ENCODE assay signal across 8 cellular contexts in genomic region chr18:26090130-26091046, GRCh38. TPM values are rescaled to one million over a fixed set of nuclear protein-coding genes. Genes with fewer than 3 reads are reported as not detected.
A peak's percentile ranks its signal among the peaks of the same experiment; 100 is the strongest.
DNase-seq lines count a peak whose midpoint lies in the region; ATAC-seq lines count a peak whose summit lies in the region.

SS18 (minus strand) TSS chr18:26090613; CDS start chr18:26090569, 44 bp downstream.

- no peaks in the 10 kb centered on the region for H3K27me3 ChIP-seq in naive thymus-derived CD4-positive, alpha-beta T cell (ENCODE audit: control insufficient read depth in 2 of 2, insufficient read depth in 2 of 2, low read length in 2 of 2)

- CTCF ChIA-PET in naive thymus-derived CD4-positive, alpha-beta T cell (lab: Charles Lee): no interaction called here

- H3K27ac Mint-ChIP-seq in naive thymus-derived CD4-positive, alpha-beta T cell: peak within 1 kb of the TSS; percentile 95 to 99 (median 98)
- peak within 1 kb of the TSS; percentile 99 for H3K27ac Mint-ChIP-seq in stimulated activated naive B cell treated with anti-CD40 and anti-IgM and Interleukin-4, amounts not matched to agents 10 μg/mL and 1 μg/mL and 100 μg/mL, for 72 hours

- POLR2A ChIA-PET in naive thymus-derived CD4-positive, alpha-beta T cell (lab: Charles Lee): interaction anchor here (2.3 kb wide), 1 partner anchor 136 kb away, joined by 11 read pairs; the partner anchor contains the start of gene TAF4B

- ATAC-seq in GM21786 (IDR thresholded peaks at IDR 0.05; ENCODE audit: unreplicated experiment): peak; percentile 78
- peak; percentile 91 for ATAC-seq in naive thymus-derived CD4-positive, alpha-beta T cell
- ATAC-seq in stimulated activated naive B cell treated with anti-CD40 and anti-IgM and Interleukin-4, amounts not matched to agents 10 μg/mL and 1 μg/mL and 100 μg/mL, for 72 hours (replicated peaks): peak; percentile 83 to 86

- peaks cover 0 to 2% (median 0%) of the 10 kb centered on the region in 11 donors for H3K9me3 Mint-ChIP-seq in naive thymus-derived CD4-positive, alpha-beta T cell
- no peaks in the 10 kb centered on the region for H3K9me3 Mint-ChIP-seq in stimulated activated naive B cell treated with anti-CD40 and anti-IgM and Interleukin-4, amounts not matched to agents 10 μg/mL and 1 μg/mL and 100 μg/mL, for 72 hours

- H3K36me3 ChIP-seq in KOPT-K1 (ENCODE audit: insufficient read depth, low read length): peaks cover 21% of the 10 kb centered on the region
- H3K36me3 ChIP-seq in naive thymus-derived CD4-positive, alpha-beta T cell (ENCODE audit: control insufficient read depth in 2 of 3, insufficient read depth in 3 of 3, low read length in 3 of 3): peaks cover 0 to 7% (median 0%) of the 10 kb centered on the region in 3 experiments

- no peaks in the 10 kb centered on the region for H3K9me3 ChIP-seq in KOPT-K1 (ENCODE audit: insufficient read depth, low read length, poor library complexity, severe bottlenecking)
- H3K9me3 ChIP-seq in naive thymus-derived CD4-positive, alpha-beta T cell (ENCODE audit: control insufficient read depth in 2 of 3, low read length in 3 of 3): no peaks in the 10 kb centered on the region

- H3K4me3 ChIP-seq in naive thymus-derived CD4-positive, alpha-beta T cell (ENCODE audit: low read length): peak within 1 kb of the TSS; percentile 95

- peaks cover 23 to 44% (median 38%) of the 10 kb centered on the region in 7 donors for H3K4me1 Mint-ChIP-seq in naive thymus-derived CD4-positive, alpha-beta T cell
- H3K4me1 Mint-ChIP-seq in stimulated activated naive B cell treated with anti-CD40 and anti-IgM and Interleukin-4, amounts not matched to agents 10 μg/mL and 1 μg/mL and 100 μg/mL, for 72 hours: peaks cover 15 to 34% of the 10 kb centered on the region in 2 donors

- intact Hi-C loops in naive thymus-derived CD4-positive, alpha-beta T cell (cut with micrococcal nuclease): loop anchor here (1.0 to 10.0 kb wide), 10 partner anchors 14 to 1693 kb away; partner anchors contain the start of genes KCTD1 (in 2 of the 2), TAF4B (in 2 of the 2), OSBPL1A (in 1 of the 2) and PSMA8 (in 1 of the 2)

- peaks cover 9 to 13% of the 10 kb centered on the region in 2 donors for H3K4me1 ChIP-seq in naive thymus-derived CD4-positive, alpha-beta T cell (ENCODE audit: control insufficient read depth in 2 of 2, insufficient read depth in 2 of 2, low read length in 2 of 2)

- H3K27ac ChIP-seq in KOPT-K1 (ENCODE audit: low read depth, low read length, poor library complexity, severe bottlenecking): peak within 1 kb of the TSS; percentile 90
- peak within 1 kb of the TSS; percentile 96 for H3K27ac ChIP-seq in naive thymus-derived CD4-positive, alpha-beta T cell (ENCODE audit: low read depth, low read length)

- H3K27me3 Mint-ChIP-seq in naive thymus-derived CD4-positive, alpha-beta T cell: no peaks in the 10 kb centered on the region
- H3K27me3 Mint-ChIP-seq in stimulated activated naive B cell treated with anti-CD40 and anti-IgM and Interleukin-4, amounts not matched to agents 10 μg/mL and 1 μg/mL and 100 μg/mL, for 72 hours: no peaks in the 10 kb centered on the region

- DNase-seq in DMS79 treated with DMSO at 0.1 percent for 48 hours (lab: John Stamatoyannopoulos, UW) (peak; percentile 80), RPMI7951 (ENCODE audit: low read depth) (peak; percentile 93), fibroblast of gingiva (ENCODE audit: low read depth) (peak; percentile 96)
- DNase-seq in activated T-helper 1 cell treated with anti-CD3 and anti-CD28 coated beads, Interleukin-2, amount 50 U/mL, for 16 hours (ENCODE audit: low read depth in 1 of 2, low spot score in 1 of 2): peak; percentile 79 to 81
- peak; percentile 79 to 90 (median 87) for DNase-seq in naive thymus-derived CD4-positive, alpha-beta T cell
- DNase-seq in stimulated activated naive B cell treated with anti-CD40 and anti-IgM and Interleukin-4, amounts not matched to agents 10 μg/mL and 1 μg/mL and 100 μg/mL, for 72 hours: peak; percentile 92

- peaks cover 3 to 11% (median 6%) of the 10 kb centered on the region in 5 donors for H3K36me3 Mint-ChIP-seq in naive thymus-derived CD4-positive, alpha-beta T cell
- peaks cover 3 to 7% of the 10 kb centered on the region in 2 donors for H3K36me3 Mint-ChIP-seq in stimulated activated naive B cell treated with anti-CD40 and anti-IgM and Interleukin-4, amounts not matched to agents 10 μg/mL and 1 μg/mL and 100 μg/mL, for 72 hours

- H3K4me3 Mint-ChIP-seq in naive thymus-derived CD4-positive, alpha-beta T cell: peak within 1 kb of the TSS; percentile 94 to 99 (median 97)
- H3K4me3 Mint-ChIP-seq in stimulated activated naive B cell treated with anti-CD40 and anti-IgM and Interleukin-4, amounts not matched to agents 10 μg/mL and 1 μg/mL and 100 μg/mL, for 72 hours: peak within 1 kb of the TSS; percentile 97 to 99

RNA-seq across cellular contexts. Expression of gene SS18, which starts in this region (rescaled TPM):
- total RNA-seq in RPMI7951 (2014; rRNA removed; shearing (Covaris generic)): 108 and 120 TPM in 2 replicates
- 10 to 100 TPM; 50.9 to 85.8 (median 77.3) TPM for total RNA-seq in naive thymus-derived CD4-positive, alpha-beta T cell
- polyA plus RNA-seq in naive thymus-derived CD4-positive, alpha-beta T cell: 10 to 100 TPM; 33.5 to 37.0 TPM

Comparison
In these comparisons a context has a peak if more than half of its experiments do, and no peak if none do; other contexts are left out.
1. Peak in every context shown above with its lines: DNase-seq, ATAC-seq, H3K4me3 ChIP-seq and H3K27ac ChIP-seq.